ENCODE assay signal across 17 cellular contexts in the genomic region with DNA sequence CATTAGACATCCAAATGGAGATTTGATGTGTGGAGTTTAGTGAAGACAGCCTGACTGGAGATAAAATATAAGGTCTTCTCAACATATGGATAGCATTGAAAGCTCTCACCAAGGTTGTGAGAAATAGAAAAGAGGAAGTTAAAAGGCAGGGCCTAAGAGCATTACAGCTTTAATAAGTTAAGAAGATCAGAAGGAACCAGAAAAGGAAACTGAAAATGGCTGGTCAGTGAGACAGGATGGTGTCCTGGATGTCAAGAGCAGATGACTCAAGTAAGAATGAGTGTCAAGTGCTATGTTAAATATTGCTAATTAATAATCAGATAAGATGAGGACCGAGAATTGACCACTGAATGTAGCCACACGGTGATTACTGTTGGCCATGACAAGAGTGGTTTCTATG.
DNase-seq lines count a peak whose midpoint lies in the region; ATAC-seq and TF ChIP-seq lines count a peak whose summit lies in the region.
"Had no signal": no experiment of that assay in that cellular context is flagged by ENCODE, and none has a peak within 500 bp of the region (broad histone marks: within the 10 kb centered on the region; RNA-seq: fewer than 3 reads in every experiment).

No MANE protein-coding gene starts in this region.

- DNase-seq in GM10248 (ENCODE audit: extremely low spot score): peak; percentile 6
- no peak for DNase-seq in activated naive CD4-positive, alpha-beta T cell treated with anti-CD3 and anti-CD28 coated beads for 36 hours
- DNase-seq in NCI-H2171 treated with DMSO at 0.1 percent for 48 hours (lab: John Stamatoyannopoulos, UW): no peak
- no peak for DNase-seq in mucosa of gallbladder (ENCODE audit: low spot score)
- no peak for DNase-seq in lower lobe of right lung
- DNase-seq: activated gamma-delta T cell, DMS153, SHP77, small intestine had no signal

- no peaks in the 10 kb centered on the region for H3K9me3 Mint-ChIP-seq in activated naive CD4-positive, alpha-beta T cell treated with anti-CD3 and anti-CD28 coated beads for 36 hours
- H3K9me3 Mint-ChIP-seq: central memory CD8-positive, alpha-beta T cell; GM23338 had no signal

- TF ChIP-seq CTCF in GM10248 (IDR thresholded peaks at IDR 0.05; ENCODE audit: control extremely low read depth, extremely low read depth, low read depth, missing control alignments): no peak
- TF ChIP-seq CTCF in lower lobe of right lung (IDR thresholded peaks at IDR 0.05): no peak

- POLR2A ChIA-PET in GM10248 (lab: Yijun Ruan, JAX): no interaction called here

- H3K27ac ChIP-seq in lower lobe of right lung: no peak overlapping the region
- H3K27ac ChIP-seq: vagina had no signal

- H3K4me3 ChIP-seq in lower lobe of right lung: no peak overlapping the region
- H3K4me3 ChIP-seq: A549, GM23338, vagina had no signal

- H3K27me3 ChIP-seq in lower lobe of right lung (ENCODE audit: low read depth): no peaks in the 10 kb centered on the region
- H3K27me3 ChIP-seq: vagina had no signal

- H3K4me1 ChIP-seq in lower lobe of right lung: no peaks in the 10 kb centered on the region
- H3K4me1 ChIP-seq: vagina had no signal

- no peaks in the 10 kb centered on the region for H3K36me3 Mint-ChIP-seq in activated naive CD4-positive, alpha-beta T cell treated with anti-CD3 and anti-CD28 coated beads for 36 hours (ENCODE audit: low read depth)
- H3K36me3 Mint-ChIP-seq: natural killer cell treated with Interleukin-12 subunit alpha and Interleukin-12 subunit beta and Interleukin-15 and Interleukin-18, amount 100 ng/mL, for 72 hours had no signal

- no peaks in the 10 kb centered on the region for H3K36me3 ChIP-seq in lower lobe of right lung
- H3K36me3 ChIP-seq: vagina had no signal

- no peak overlapping the region for H3K4me3 Mint-ChIP-seq in activated naive CD4-positive, alpha-beta T cell treated with anti-CD3 and anti-CD28 coated beads for 36 hours
- H3K4me3 Mint-ChIP-seq: central memory CD8-positive, alpha-beta T cell; GM23338; natural killer cell treated with Interleukin-12 subunit alpha and Interleukin-12 subunit beta and Interleukin-15 and Interleukin-18, amount 100 ng/mL, for 72 hours had no signal

- CTCF ChIA-PET in GM10248 (lab: Yijun Ruan, JAX): interaction anchor here (0.8 kb wide), 1 partner anchor 19 kb away, joined by 3 read pairs; no protein-coding TSS in a partner anchor
- CTCF ChIA-PET in activated naive CD4-positive, alpha-beta T cell treated with anti-CD3 and anti-CD28 coated beads for 36 hours (lab: Charles Lee): no interaction called here

- no peaks in the 10 kb centered on the region for H3K9me3 ChIP-seq in lower lobe of right lung
- H3K9me3 ChIP-seq: A549, vagina had no signal

- H3K27ac Mint-ChIP-seq in activated naive CD4-positive, alpha-beta T cell treated with anti-CD3 and anti-CD28 coated beads for 36 hours: no peak overlapping the region
- H3K27ac Mint-ChIP-seq: GM23338; natural killer cell treated with Interleukin-12 subunit alpha and Interleukin-12 subunit beta and Interleukin-15 and Interleukin-18, amount 100 ng/mL, for 72 hours had no signal

- no peaks in the 10 kb centered on the region for H3K27me3 Mint-ChIP-seq in activated naive CD4-positive, alpha-beta T cell treated with anti-CD3 and anti-CD28 coated beads for 36 hours (ENCODE audit: low read depth)
- H3K27me3 Mint-ChIP-seq: central memory CD8-positive, alpha-beta T cell; natural killer cell treated with Interleukin-12 subunit alpha and Interleukin-12 subunit beta and Interleukin-15 and Interleukin-18, amount 100 ng/mL, for 72 hours had no signal

- intact Hi-C loops in activated naive CD4-positive, alpha-beta T cell treated with anti-CD3 and anti-CD28 coated beads for 36 hours (cut with micrococcal nuclease): no loop called here
- intact Hi-C loops in lower lobe of right lung (cut with DNase I): no loop called here

- peak; percentile 97 for ATAC-seq in GM19351 (IDR thresholded peaks at IDR 0.05; ENCODE audit: unreplicated experiment)
- peak; percentile 96 for ATAC-seq in HG02642 (IDR thresholded peaks at IDR 0.05; ENCODE audit: poor library complexity, unreplicated experiment)
- ATAC-seq in HG03378 (IDR thresholded peaks at IDR 0.05; ENCODE audit: unreplicated experiment): peak; percentile 98
- ATAC-seq in lower lobe of right lung: no peak
- ATAC-seq: A549; GM23338; natural killer cell treated with Interleukin-12 subunit alpha and Interleukin-12 subunit beta and Interleukin-15 and Interleukin-18, amount 100 ng/mL, for 72 hours had no signal

- H3K4me1 Mint-ChIP-seq in activated naive CD4-positive, alpha-beta T cell treated with anti-CD3 and anti-CD28 coated beads for 36 hours (ENCODE audit: low read depth): no peaks in the 10 kb centered on the region
- H3K4me1 Mint-ChIP-seq: central memory CD8-positive, alpha-beta T cell had no signal

Comparison
In these comparisons a context has a peak if more than half of its experiments do, and no peak if none do; other contexts are left out.
1. ATAC-seq: peak in GM19351 (single experiment), HG02642 (single experiment) and HG03378 (single experiment); none in lower lobe of right lung (0 of 2).